ENCODE assay signal across 11 cellular contexts in the genomic region with DNA sequence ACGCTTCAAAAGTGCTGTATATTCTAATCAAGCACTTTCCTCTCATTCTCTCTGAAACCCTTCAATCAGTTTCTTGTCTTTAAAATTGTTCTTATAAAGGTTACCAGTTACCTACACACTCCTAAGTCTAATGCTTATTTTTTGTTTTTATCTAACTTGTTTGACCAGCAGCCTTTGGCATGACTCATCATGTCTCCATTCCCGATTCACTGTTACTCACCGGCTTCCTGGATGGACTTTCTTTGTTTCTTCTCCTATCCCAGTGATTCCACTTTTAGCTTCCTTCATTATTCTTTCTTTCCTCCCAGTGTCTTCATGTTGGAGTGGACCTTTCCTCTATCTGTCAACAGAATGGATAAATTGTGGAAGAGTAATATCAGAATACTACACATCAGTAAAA.
DNase-seq lines count a peak whose midpoint lies in the region; ATAC-seq and TF ChIP-seq lines count a peak whose summit lies in the region.
"Had no signal": no experiment of that assay in that cellular context is flagged by ENCODE, and none has a peak within 500 bp of the region (broad histone marks: within the 10 kb centered on the region; RNA-seq: fewer than 3 reads in every experiment).

No MANE protein-coding gene starts in this region.

- H3K4me3 ChIP-seq in AG10803 (ENCODE audit: low read length) (no peak overlapping the region), HUES6 (ENCODE audit: low read depth, low read length) (no peak overlapping the region), left lung (no peak overlapping the region), spleen (no peak overlapping the region)

- peaks cover 30% of the 10 kb centered on the region for H3K4me1 ChIP-seq in HUES6 (ENCODE audit: control insufficient read depth, insufficient read depth, low read length)
- no peaks in the 10 kb centered on the region for H3K4me1 ChIP-seq in left lung
- no peaks in the 10 kb centered on the region for H3K4me1 ChIP-seq in spleen

- TF ChIP-seq CTCF in AG10803 (conservative IDR thresholded peaks at IDR 0.05; ENCODE audit: low read length) (no peak), left lung (IDR thresholded peaks at IDR 0.05) (no peak), spleen (IDR thresholded peaks at IDR 0.05 in 8 of 11, conservative IDR thresholded peaks at IDR 0.05 in 3 of 11) (no peak), endothelial cell (IDR thresholded peaks at IDR 0.05; ENCODE audit: unreplicated experiment) (no peak)

- no peaks in the 10 kb centered on the region for H3K9me3 Mint-ChIP-seq in endothelial cell (ENCODE audit: unreplicated experiment)

- DNase-seq in AG10803 (ENCODE audit: low read depth) (peak; percentile 62), dedifferentiated amniotic fluid mesenchymal stem cell (ENCODE audit: extremely low spot score) (peak; percentile 18), left lung (no peak), anterior cingulate cortex (lab: John Stamatoyannopoulos, UW) (no peak), spleen (no peak), endothelial cell (ENCODE audit: low spot score) (no peak)
- DNase-seq: midbrain, NCI-H748 treated with DMSO at 0.1 percent for 48 hours, T-helper 1 cell had no signal

- no peak overlapping the region for H3K9ac ChIP-seq in HUES6 (ENCODE audit: low read length)

- peaks cover 17% of the 10 kb centered on the region for H3K36me3 Mint-ChIP-seq in endothelial cell (ENCODE audit: low read depth, unreplicated experiment)

- intact Hi-C loops in left lung (cut with DNase I) = no loop called here
- intact Hi-C loops in spleen (cut with DNase I; ENCODE audit: low total_unique reads) = no loop called here

- no peak for TF ChIP-seq POLR2A in spleen (IDR thresholded peaks at IDR 0.05)

- no peaks in the 10 kb centered on the region for H3K9me3 ChIP-seq in HUES6 (ENCODE audit: control insufficient read depth, insufficient read depth, low read depth, low read length)
- no peaks in the 10 kb centered on the region for H3K9me3 ChIP-seq in left lung
- no peaks in the 10 kb centered on the region for H3K9me3 ChIP-seq in spleen

- H3K4me3 Mint-ChIP-seq in endothelial cell (ENCODE audit: unreplicated experiment) = no peak overlapping the region

- H3K36me3 ChIP-seq in HUES6 (ENCODE audit: control insufficient read depth, insufficient read depth, low read length) (no peaks in the 10 kb centered on the region), left lung (no peaks in the 10 kb centered on the region), spleen (no peaks in the 10 kb centered on the region)

- peaks cover 1% of the 10 kb centered on the region for H3K27me3 Mint-ChIP-seq in endothelial cell (ENCODE audit: unreplicated experiment)

- WGBS in spleen, 5 donors = 80 to 88% (median 80%) methylated on average over 3 of the region's 3 CpGs

- H3K4me1 Mint-ChIP-seq in endothelial cell (ENCODE audit: unreplicated experiment) = peaks cover 7% of the 10 kb centered on the region

- H3K27ac ChIP-seq in HUES6 (ENCODE audit: low read depth, low read length) = peak overlapping the region; percentile 52
- no peak overlapping the region for H3K27ac ChIP-seq in left lung
- no peak overlapping the region for H3K27ac ChIP-seq in spleen

- no peak overlapping the region for H3K27ac Mint-ChIP-seq in endothelial cell (ENCODE audit: unreplicated experiment)

- no peaks in the 10 kb centered on the region for H3K27me3 ChIP-seq in HUES6 (ENCODE audit: control insufficient read depth, insufficient read depth, low read length)
- no peaks in the 10 kb centered on the region for H3K27me3 ChIP-seq in left lung
- H3K27me3 ChIP-seq in spleen (replicated peaks in 1 of 7) = no peaks in the 10 kb centered on the region

- ATAC-seq in left lung = peak; percentile 33
- no peak for ATAC-seq in GM21528 (IDR thresholded peaks at IDR 0.05; ENCODE audit: low FRiP score, unreplicated experiment)

Comparison
In these comparisons a context has a peak if more than half of its experiments do, and no peak if none do; other contexts are left out.
1. DNase-seq: peak in AG10803 (single experiment) and dedifferentiated amniotic fluid mesenchymal stem cell (single experiment); none in left lung (0 of 2), anterior cingulate cortex (0 of 58), spleen (single experiment) and endothelial cell (single experiment).